ENCODE assay signal across 8 cellular contexts in the genomic region with DNA sequence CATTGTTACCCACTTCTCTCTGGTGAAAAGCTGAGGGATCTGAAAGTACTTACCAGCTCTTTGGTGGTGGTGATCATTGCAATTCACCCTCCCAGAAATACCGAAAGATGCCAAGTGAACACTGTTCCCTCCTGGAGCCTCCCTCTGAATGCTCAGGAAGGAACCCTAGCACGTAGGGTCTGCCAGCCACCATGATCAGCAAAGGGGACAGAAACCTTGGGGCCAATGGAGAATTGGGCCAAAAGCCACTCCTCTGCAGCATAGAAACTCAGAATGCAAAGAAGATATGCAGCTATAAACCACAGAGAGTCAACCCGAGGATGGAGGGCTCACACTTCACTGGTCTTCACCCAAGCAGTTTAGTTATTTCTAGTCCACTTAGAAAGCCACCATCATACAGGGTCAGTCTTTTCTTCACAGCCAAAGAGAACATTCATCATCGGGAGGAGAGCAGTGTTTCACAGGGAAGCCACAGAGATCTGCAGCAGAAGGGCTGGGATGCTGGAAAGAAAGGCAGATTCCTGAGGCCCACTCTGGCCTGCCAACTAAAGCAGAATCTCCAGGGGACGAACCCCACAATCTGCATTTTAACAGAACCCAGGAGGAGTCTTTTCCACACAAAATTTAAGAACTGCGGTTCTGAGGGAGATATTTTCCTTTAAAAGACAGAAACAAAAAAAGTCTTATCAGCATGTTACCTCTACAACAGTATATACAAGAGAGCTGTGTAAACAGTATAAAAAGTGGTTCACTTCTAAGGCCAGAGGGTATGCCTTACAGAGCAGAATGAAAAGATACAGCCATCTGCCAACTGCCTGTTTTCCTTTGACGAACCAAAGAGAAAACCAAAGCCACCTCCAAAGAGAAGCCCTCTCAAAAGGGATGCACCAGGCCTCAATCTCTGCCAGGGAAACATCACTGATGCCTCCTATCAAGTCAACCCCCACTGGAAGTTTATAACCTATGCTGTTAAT. TPM values are rescaled to one million over a fixed set of nuclear protein-coding genes. Genes with fewer than 3 reads are reported as not detected.
DNase-seq lines count a peak whose midpoint lies in the region; ATAC-seq, FAIRE-seq and TF ChIP-seq lines count a peak whose summit lies in the region.

No MANE protein-coding gene starts in this region.

- H3K27ac ChIP-seq in heart left ventricle (peak overlapping the region; percentile 40 to 91 (median 67)), kidney (ENCODE audit: low read depth in 2 of 2, low read length in 2 of 2) (peak overlapping the region in 1 of 2 donors; percentile 83)

- WGBS in heart left ventricle, 4 donors: 75 to 83% (median 82%) methylated on average over 7 of the region's 7 CpGs

- H3K27me3 ChIP-seq in heart left ventricle: no peaks in the 10 kb centered on the region

- ATAC-seq in heart left ventricle (no peak), Right ventricle myocardium inferior (no peak), HG03432 (IDR thresholded peaks at IDR 0.05; ENCODE audit: unreplicated experiment) (peak; percentile 52)
- peak; percentile 86 for ATAC-seq in stimulated activated memory B cell treated with anti-CD40 and anti-IgM and Interleukin-4, amounts not matched to agents 10 μg/mL and 1 μg/mL and 100 μg/mL, for 72 hours

- H3K9ac ChIP-seq in kidney (ENCODE audit: low read length in 2 of 2): no peak overlapping the region

- H3K9me3 ChIP-seq in heart left ventricle: no peaks in the 10 kb centered on the region
- H3K9me3 ChIP-seq in kidney (ENCODE audit: control insufficient read depth in 1 of 2, low read length in 2 of 2): no peaks in the 10 kb centered on the region

- H3K27ac Mint-ChIP-seq in chondrocyte (ENCODE audit: unreplicated experiment): peak overlapping the region; percentile 77
- no peak overlapping the region for H3K27ac Mint-ChIP-seq in stimulated activated memory B cell treated with anti-CD40 and anti-IgM and Interleukin-4, amounts not matched to agents 10 μg/mL and 1 μg/mL and 100 μg/mL, for 72 hours

- H3K4me3 ChIP-seq in heart left ventricle: peak overlapping the region in 1 of 12 donors; percentile 10
- no peak overlapping the region for H3K4me3 ChIP-seq in kidney (ENCODE audit: low read length in 2 of 2)

- H3K27me3 Mint-ChIP-seq in chondrocyte (ENCODE audit: low read depth): no peaks in the 10 kb centered on the region
- H3K27me3 Mint-ChIP-seq in stimulated activated memory B cell treated with anti-CD40 and anti-IgM and Interleukin-4, amounts not matched to agents 10 μg/mL and 1 μg/mL and 100 μg/mL, for 72 hours: no peaks in the 10 kb centered on the region

- TF ChIP-seq CTCF in heart left ventricle (IDR thresholded peaks at IDR 0.05) (no peak), chondrocyte (IDR thresholded peaks at IDR 0.05) (no peak), kidney (IDR thresholded peaks at IDR 0.05; ENCODE audit: borderline replicate concordance, extremely low read depth, insufficient read depth) (no peak)

- H3K36me3 ChIP-seq in heart left ventricle (no peaks in the 10 kb centered on the region), kidney (ENCODE audit: control insufficient read depth in 1 of 2, insufficient read depth in 2 of 2, low read length in 2 of 2) (no peaks in the 10 kb centered on the region)

- TF ChIP-seq POLR2A in heart left ventricle (IDR thresholded peaks at IDR 0.05): no peak

- H3K4me1 ChIP-seq in heart left ventricle (peaks cover 18 to 99% (median 71%) of the 10 kb centered on the region in 12 donors), kidney (ENCODE audit: control insufficient read depth in 1 of 2, insufficient read depth in 1 of 2, low read depth in 1 of 2, low read length in 2 of 2) (peaks cover 46 to 47% of the 10 kb centered on the region in 2 donors)

- no peak for FAIRE-seq in kidney (lab: Jason Lieb, UNC)

- intact Hi-C loops in heart left ventricle (cut with DNase I): no loop called here
- intact Hi-C loops in Right ventricle myocardium inferior (cut with DNase I): no loop called here
- intact Hi-C loops in kidney (cut with DNase I): no loop called here

- peaks cover 11% of the 10 kb centered on the region for H3K4me1 Mint-ChIP-seq in chondrocyte (ENCODE audit: low read depth)
- H3K4me1 Mint-ChIP-seq in stimulated activated memory B cell treated with anti-CD40 and anti-IgM and Interleukin-4, amounts not matched to agents 10 μg/mL and 1 μg/mL and 100 μg/mL, for 72 hours: peaks cover 5% of the 10 kb centered on the region

- no peak for DNase-seq in heart left ventricle
- DNase-seq in Right ventricle myocardium inferior (ENCODE audit: missing footprints): no peak
- no peak for DNase-seq in chondrocyte (ENCODE audit: low spot score)
- DNase-seq in Ammon's horn (ENCODE audit: low spot score): no peak
- no peak for DNase-seq in kidney
- no peak for DNase-seq in pons (ENCODE audit: low spot score)

- H3K4me3 Mint-ChIP-seq in chondrocyte (ENCODE audit: unreplicated experiment): no peak overlapping the region
- H3K4me3 Mint-ChIP-seq in stimulated activated memory B cell treated with anti-CD40 and anti-IgM and Interleukin-4, amounts not matched to agents 10 μg/mL and 1 μg/mL and 100 μg/mL, for 72 hours: no peak overlapping the region

- H3K9me3 Mint-ChIP-seq in chondrocyte (ENCODE audit: low read depth): no peaks in the 10 kb centered on the region
- H3K9me3 Mint-ChIP-seq in stimulated activated memory B cell treated with anti-CD40 and anti-IgM and Interleukin-4, amounts not matched to agents 10 μg/mL and 1 μg/mL and 100 μg/mL, for 72 hours: no peaks in the 10 kb centered on the region

- no peaks in the 10 kb centered on the region for H3K36me3 Mint-ChIP-seq in chondrocyte (ENCODE audit: low read depth)
- no peaks in the 10 kb centered on the region for H3K36me3 Mint-ChIP-seq in stimulated activated memory B cell treated with anti-CD40 and anti-IgM and Interleukin-4, amounts not matched to agents 10 μg/mL and 1 μg/mL and 100 μg/mL, for 72 hours

RNA-seq across cellular contexts. Expression of a gene that starts 11.3 kb away (rescaled TPM):
- 10 to 100 TPM in 6 of 9 donors, 1 to 10 TPM in 3; 6.5 to 45.2 (median 10.8) TPM for total RNA-seq in heart left ventricle
- 1 to 10 TPM; 5.1 to 5.9 TPM for polyA plus RNA-seq in heart left ventricle
- 12.2 TPM for total RNA-seq in Right ventricle myocardium inferior
- total RNA-seq in chondrocyte: 44.3 to 64.2 TPM (median 58.1 TPM) in 3 replicates
- total RNA-seq in kidney: 41.6 TPM
- polyA plus RNA-seq in kidney (ENCODE audit: insufficient read depth, low read depth, low replicate concordance): 8.5 TPM

RNA-seq across cellular contexts. Expression of a gene that starts 26.1 kb away (rescaled TPM):
- total RNA-seq in heart left ventricle: not detected
- polyA plus RNA-seq in heart left ventricle: not detected
- total RNA-seq in Right ventricle myocardium inferior: not detected
- not detected in 3 replicates for total RNA-seq in chondrocyte
- total RNA-seq in kidney: not detected
- not detected for polyA plus RNA-seq in kidney (ENCODE audit: insufficient read depth, low read depth, low replicate concordance)

Comparison
In these comparisons a context has a peak if more than half of its experiments do, and no peak if none do; other contexts are left out.
1. ATAC-seq: peak in HG03432 (single experiment) and stimulated activated memory B cell treated with anti-CD40 and anti-IgM and Interleukin-4, amounts not matched to agents 10 μg/mL and 1 μg/mL and 100 μg/mL, for 72 hours (single experiment); none in heart left ventricle (0 of 4) and Right ventricle myocardium inferior (single experiment).